30 cellular contexts compared by ENCODE assay signal in the genomic region with DNA sequence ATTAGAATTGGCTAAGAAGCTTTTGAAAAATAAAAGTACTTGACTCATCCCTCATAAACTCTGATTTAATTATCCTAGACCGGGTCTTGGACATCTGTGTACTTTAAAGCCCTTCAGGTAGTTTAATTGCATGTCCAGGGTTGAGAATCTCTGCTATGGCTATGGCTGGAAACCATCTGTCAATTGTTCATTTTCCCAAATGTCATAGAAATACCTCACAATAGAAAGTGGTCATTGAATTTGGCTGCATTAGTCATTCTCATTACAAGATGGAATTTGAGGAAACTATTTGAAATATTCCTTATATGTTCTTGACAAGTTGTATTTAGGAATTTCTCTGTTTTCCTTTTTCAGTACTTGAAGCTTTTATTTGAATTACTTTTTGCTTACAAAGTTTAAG.
"Had no signal": no experiment of that assay in that cellular context is flagged by ENCODE, and none has a peak within 500 bp of the region (broad histone marks: within the 10 kb centered on the region; RNA-seq: fewer than 3 reads in every experiment).

No MANE protein-coding gene starts in this region.

- DNase-seq: activated CD4-positive, alpha-beta T cell treated with anti-CD3 and anti-CD28 coated beads for 36 hours; activated CD4-positive, CD25-positive, alpha-beta regulatory T cell; activated CD8-positive, alpha-beta memory T cell treated with anti-CD3 and anti-CD28 coated beads, Interleukin-2, amount 10 ng/mL, durations not matched to agents 7 days and 5 days; activated CD8-positive, alpha-beta T cell treated with anti-CD3 and anti-CD28 coated beads, Interleukin-2, amount 10 ng/mL, durations not matched to agents 7 days and 5 days; activated naive CD4-positive, alpha-beta T cell; activated T-cell treated with anti-CD3 and anti-CD28 coated beads for 4 hours; activated T-cell treated with anti-CD3 and anti-CD28 coated beads, Interleukin-2, amount 50 U/mL, for 72 hours; body of pancreas; colonic mucosa; effector CD8-positive, alpha-beta T cell; esophagus squamous epithelium; gastrocnemius medialis; glutamatergic neuron; left lung; lower lobe of right lung; mesenchymal stem cell; natural killer cell; occipital lobe; psoas muscle; sigmoid colon; stimulated activated CD4-positive, alpha-beta T cell treated with anti-CD3 and anti-CD28 coated beads, Interleukin-1b, Interleukin-23, amount 100 ng/mL, for 48 hours; stimulated activated CD4-positive, alpha-beta T cell treated with anti-CD3 and anti-CD28 coated beads, Interleukin-4, amount 100 ng/mL, for 4 hours; stimulated activated CD8-positive, alpha-beta memory T cell treated with anti-CD3 and anti-CD28 coated beads, Interleukin-4, amount 100 ng/mL, for 48 hours; stimulated activated naive CD8-positive, alpha-beta T cell treated with anti-CD3 and anti-CD28 coated beads, Interleukin-15, amount 100 ng/mL, for 72 hours; substantia nigra; upper lobe of left lung had no signal

- H3K36me3 Mint-ChIP-seq: neural progenitor cell had no signal

- H3K36me3 ChIP-seq: colonic mucosa, esophagus squamous epithelium, gastrocnemius medialis, left lung, lower lobe of right lung, neural progenitor cell, sigmoid colon, upper lobe of left lung had no signal

- H3K27me3 Mint-ChIP-seq: activated CD4-positive, alpha-beta T cell treated with anti-CD3 and anti-CD28 coated beads for 36 hours; activated CD8-positive, alpha-beta memory T cell treated with anti-CD3 and anti-CD28 coated beads, Interleukin-2, amount 10 ng/mL, durations not matched to agents 7 days and 5 days; stimulated activated memory B cell treated with anti-CD40 and anti-IgM and Interleukin-4, amounts not matched to agents 10 μg/mL and 1 μg/mL and 100 μg/mL, for 72 hours; stimulated activated naive CD8-positive, alpha-beta T cell treated with anti-CD3 and anti-CD28 coated beads, Interleukin-15, amount 100 ng/mL, for 72 hours had no signal

- H3K27ac Mint-ChIP-seq: activated CD4-positive, alpha-beta T cell treated with anti-CD3 and anti-CD28 coated beads for 36 hours; activated CD8-positive, alpha-beta memory T cell treated with anti-CD3 and anti-CD28 coated beads, Interleukin-2, amount 10 ng/mL, durations not matched to agents 7 days and 5 days; activated CD8-positive, alpha-beta T cell treated with anti-CD3 and anti-CD28 coated beads, Interleukin-2, amount 10 ng/mL, durations not matched to agents 7 days and 5 days; activated naive CD4-positive, alpha-beta T cell treated with anti-CD3 and anti-CD28 coated beads, Interleukin-2, amount 50 U/mL, for 72 hours; activated T-cell treated with anti-CD3 and anti-CD28 coated beads, Interleukin-2, amount 50 U/mL, for 72 hours; natural killer cell; neural progenitor cell; stimulated activated memory B cell treated with anti-CD40 and anti-IgM and Interleukin-4, amounts not matched to agents 10 μg/mL and 1 μg/mL and 100 μg/mL, for 72 hours; stimulated activated naive CD8-positive, alpha-beta T cell treated with anti-CD3 and anti-CD28 coated beads, Interleukin-15, amount 100 ng/mL, for 72 hours had no signal

- ATAC-seq: activated CD4-positive, alpha-beta T cell treated with anti-CD3 and anti-CD28 coated beads for 36 hours; activated CD8-positive, alpha-beta memory T cell treated with anti-CD3 and anti-CD28 coated beads, Interleukin-2, amount 10 ng/mL, durations not matched to agents 7 days and 5 days; activated CD8-positive, alpha-beta T cell treated with anti-CD3 and anti-CD28 coated beads, Interleukin-2, amount 10 ng/mL, durations not matched to agents 7 days and 5 days; activated naive CD4-positive, alpha-beta T cell treated with anti-CD3 and anti-CD28 coated beads, Interleukin-2, amount 50 U/mL, for 72 hours; activated T-cell treated with anti-CD3 and anti-CD28 coated beads, Interleukin-2, amount 50 U/mL, for 72 hours; body of pancreas; gastrocnemius medialis; left lung; lower lobe of right lung; natural killer cell; psoas muscle; stimulated activated memory B cell treated with anti-CD40 and anti-IgM and Interleukin-4, amounts not matched to agents 10 μg/mL and 1 μg/mL and 100 μg/mL, for 72 hours; stimulated activated naive CD8-positive, alpha-beta T cell treated with anti-CD3 and anti-CD28 coated beads, Interleukin-15, amount 100 ng/mL, for 72 hours had no signal

- H3K4me3 Mint-ChIP-seq: activated CD4-positive, alpha-beta T cell treated with anti-CD3 and anti-CD28 coated beads for 36 hours; activated CD8-positive, alpha-beta memory T cell treated with anti-CD3 and anti-CD28 coated beads, Interleukin-2, amount 10 ng/mL, durations not matched to agents 7 days and 5 days; activated CD8-positive, alpha-beta T cell treated with anti-CD3 and anti-CD28 coated beads, Interleukin-2, amount 10 ng/mL, durations not matched to agents 7 days and 5 days; activated T-cell treated with anti-CD3 and anti-CD28 coated beads, Interleukin-2, amount 50 U/mL, for 72 hours; natural killer cell; neural progenitor cell; stimulated activated memory B cell treated with anti-CD40 and anti-IgM and Interleukin-4, amounts not matched to agents 10 μg/mL and 1 μg/mL and 100 μg/mL, for 72 hours; stimulated activated naive CD8-positive, alpha-beta T cell treated with anti-CD3 and anti-CD28 coated beads, Interleukin-15, amount 100 ng/mL, for 72 hours had no signal

- H3K4me3 ChIP-seq: body of pancreas, colonic mucosa, esophagus squamous epithelium, gastrocnemius medialis, left lung, lower lobe of right lung, neural progenitor cell, psoas muscle, sigmoid colon, smooth muscle cell, upper lobe of left lung had no signal

- H3K27me3 ChIP-seq: body of pancreas, colonic mucosa, esophagus squamous epithelium, gastrocnemius medialis, left lung, neural progenitor cell, sigmoid colon, upper lobe of left lung had no signal

- H3K4me1 Mint-ChIP-seq: activated CD4-positive, alpha-beta T cell treated with anti-CD3 and anti-CD28 coated beads for 36 hours; activated CD8-positive, alpha-beta memory T cell treated with anti-CD3 and anti-CD28 coated beads, Interleukin-2, amount 10 ng/mL, durations not matched to agents 7 days and 5 days; natural killer cell; neural progenitor cell; stimulated activated memory B cell treated with anti-CD40 and anti-IgM and Interleukin-4, amounts not matched to agents 10 μg/mL and 1 μg/mL and 100 μg/mL, for 72 hours; stimulated activated naive CD8-positive, alpha-beta T cell treated with anti-CD3 and anti-CD28 coated beads, Interleukin-15, amount 100 ng/mL, for 72 hours had no signal
